9 cellular contexts compared by ENCODE assay signal in genomic region chrX:131262738-131263679, GRCh38. TPM values are rescaled to one million over a fixed set of nuclear protein-coding genes. Genes with fewer than 3 reads are reported as not detected.
DNase-seq lines count a peak whose midpoint lies in the region; ATAC-seq and TF ChIP-seq lines count a peak whose summit lies in the region.
"Had no signal": no experiment of that assay in that cellular context is flagged by ENCODE, and none has a peak within 500 bp of the region (broad histone marks: within the 10 kb centered on the region; RNA-seq: fewer than 3 reads in every experiment).

No MANE protein-coding gene starts in this region.

- ATAC-seq in HG02885 (IDR thresholded peaks at IDR 0.05; ENCODE audit: poor library complexity, unreplicated experiment) (peak; percentile 76), left lobe of liver (peak; percentile 95), GM21515 (IDR thresholded peaks at IDR 0.05; ENCODE audit: unreplicated experiment) (no peak)

- H3K9me3 Mint-ChIP-seq in CD14-positive monocyte, result no peaks in the 10 kb centered on the region
- H3K9me3 Mint-ChIP-seq: activated T-helper 2 cell treated with anti-CD3 and anti-CD28 coated beads, Interferon-gamma antibody, Interleukin-2, Interleukin-4, amounts not matched to agents 10 μg/mL and 5 μg/mL and 100 μg/mL, durations not matched to agents 14 hours and 24 hours and 36 hours had no signal

- no peaks in the 10 kb centered on the region for H3K36me3 Mint-ChIP-seq in CD14-positive monocyte

- H3K4me1 Mint-ChIP-seq in CD14-positive monocyte, result no peaks in the 10 kb centered on the region

- no peak overlapping the region for H3K4me3 Mint-ChIP-seq in CD14-positive monocyte

- H3K27me3 Mint-ChIP-seq in CD14-positive monocyte (ENCODE audit: low read depth in 3 of 3), result peaks cover 2 to 14% (median 2%) of the 10 kb centered on the region in 3 donors

- H3K27ac ChIP-seq in caudate nucleus (ENCODE audit: low read depth, low read length), result no peak overlapping the region

- no peak for TF ChIP-seq CTCF in CD14-positive monocyte (IDR thresholded peaks at IDR 0.05)

- no peak overlapping the region for H3K27ac Mint-ChIP-seq in CD14-positive monocyte
- H3K27ac Mint-ChIP-seq: activated T-helper 2 cell treated with anti-CD3 and anti-CD28 coated beads, Interferon-gamma antibody, Interleukin-2, Interleukin-4, amounts not matched to agents 10 μg/mL and 5 μg/mL and 100 μg/mL, durations not matched to agents 14 hours and 24 hours and 36 hours had no signal

- intact Hi-C loops in CD14-positive monocyte (cut with micrococcal nuclease), result no loop called here

- DNase-seq in Daoy (ENCODE audit: low read depth), result peak; percentile 38
- peak; percentile 51 for DNase-seq in UCSD-AML1 (lab: John Stamatoyannopoulos, UW; ENCODE audit: unreplicated experiment)
- DNase-seq in left lobe of liver (ENCODE audit: low spot score), result peak; percentile 53
- DNase-seq in caudate nucleus (lab: John Stamatoyannopoulos, UW), result no peak
- no peak for DNase-seq in medulla oblongata (ENCODE audit: extremely low spot score)
- DNase-seq in CD14-positive monocyte (ENCODE audit: low spot score), result no peak

RNA-seq across cellular contexts. Expression of gene IGSF1, which starts 26.1 kb away (rescaled TPM):
- 1.4 and 1.6 TPM in 2 replicates for total RNA-seq in Daoy (2014; rRNA removed; shearing (Covaris generic))
- 0.40 TPM for total RNA-seq in left lobe of liver
- not detected for polyA plus RNA-seq in CD14-positive monocyte

Comparison
In these comparisons a context has a peak if more than half of its experiments do, and no peak if none do; other contexts are left out.
1. DNase-seq: peak in Daoy (single experiment), UCSD-AML1 (single experiment) and left lobe of liver (single experiment); none in caudate nucleus (0 of 61), medulla oblongata (single experiment) and CD14-positive monocyte (single experiment).